16 cellular contexts compared by ENCODE assay signal in genomic region chr5:22372376-22372775, GRCh38.
A peak's percentile ranks its signal among the peaks of the same experiment; 100 is the strongest.
DNase-seq lines count a peak whose midpoint lies in the region; TF ChIP-seq lines count a peak whose summit lies in the region.
"Had no signal": no experiment of that assay in that cellular context is flagged by ENCODE, and none has a peak within 500 bp of the region (broad histone marks: within the 10 kb centered on the region; RNA-seq: fewer than 3 reads in every experiment).

No MANE protein-coding gene starts in this region.

- TF ChIP-seq CTCF in coronary artery (IDR thresholded peaks at IDR 0.05), result no peak

- DNase-seq in Caki2 (ENCODE audit: low read depth), result peak; percentile 8
- DNase-seq in NCI-H69 (lab: John Stamatoyannopoulos, UW), result peak; percentile 20
- DNase-seq in ecto neural progenitor cell (ENCODE audit: low spot score), result peak; percentile 40
- peak; percentile 39 for DNase-seq in middle frontal gyrus (ENCODE audit: extremely low spot score, low spot score)
- no peak for DNase-seq in EL
- no peak for DNase-seq in HCEC 1CT
- DNase-seq in coronary artery (ENCODE audit: low spot score), result no peak
- DNase-seq in activated T-cell treated with anti-CD3 and anti-CD28 coated beads for 4 hours, result no peak
- DNase-seq: activated CD4-positive, alpha-beta T cell treated with anti-CD3 and anti-CD28 coated beads, Interleukin-2, amount 50 U/mL, for 48 hours; amniotic stem cell; DMS153; NCI-H1694; T-helper 9 cell had no signal

- H3K27ac ChIP-seq in coronary artery, result no peak overlapping the region
- H3K27ac ChIP-seq: parathyroid adenoma, thoracic aorta had no signal

- no peak overlapping the region for H3K4me3 ChIP-seq in coronary artery
- H3K4me3 ChIP-seq: mucosa of descending colon, thoracic aorta had no signal

- in situ Hi-C loops in Caki2 (cut with HindIII; ENCODE audit: low pct_unique_long_range_greater_than_20kb, low sequenced_read_pairs), result no loop called here

Comparison
In these comparisons a context has a peak if more than half of its experiments do, and no peak if none do; other contexts are left out.
1. DNase-seq: peak in Caki2 (single experiment), NCI-H69 (single experiment), ecto neural progenitor cell (single experiment) and middle frontal gyrus (single experiment); none in EL (single experiment), HCEC 1CT (single experiment), coronary artery (single experiment) and activated T-cell treated with anti-CD3 and anti-CD28 coated beads for 4 hours (single experiment).